1 cellular context compared by ENCODE assay signal in the genomic region with DNA sequence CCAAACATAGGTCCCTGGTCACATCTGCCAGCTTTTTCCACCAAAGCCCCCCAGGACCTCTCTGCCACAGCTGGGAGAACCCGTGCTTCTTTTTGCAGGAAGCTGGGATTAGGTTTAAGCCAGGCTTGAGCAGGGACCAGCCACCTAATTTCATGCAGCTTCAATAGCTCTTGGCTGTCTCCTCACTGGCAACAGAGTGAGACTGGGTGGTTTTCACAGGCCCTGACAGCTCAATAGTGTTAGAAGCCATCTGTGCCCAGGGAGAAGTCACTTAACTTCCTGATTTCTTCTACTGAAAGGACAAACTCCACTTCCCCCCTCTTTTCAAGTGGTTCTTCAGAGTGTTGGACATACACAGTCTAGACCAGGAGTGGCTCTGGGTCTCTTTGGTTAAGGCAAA.
TF ChIP-seq lines count a peak whose summit lies in the region.

No MANE protein-coding gene starts in this region.

TF ChIP-seq in K562, 482 proteins besides CTCF, POLR2A, EP300 and RAD21:
- TF ChIP-seq, protein P1, sequence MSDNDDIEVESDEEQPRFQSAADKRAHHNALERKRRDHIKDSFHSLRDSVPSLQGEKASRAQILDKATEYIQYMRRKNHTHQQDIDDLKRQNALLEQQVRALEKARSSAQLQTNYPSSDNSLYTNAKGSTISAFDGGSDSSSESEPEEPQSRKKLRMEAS (CRISPR knock-in tag; IDR thresholded peaks at IDR 0.05) = no peak
- TF ChIP-seq KAT7 (CRISPR knock-in tag; IDR thresholded peaks at IDR 0.05; ENCODE audit: borderline replicate concordance) = peak; percentile 68; the same call in 1 of the 2 replicates
- TF ChIP-seq SAFB (IDR thresholded peaks at IDR 0.05; ENCODE audit: borderline replicate concordance, low read depth, low read length) = no peak
- no peak for TF ChIP-seq MTA1 (IDR thresholded peaks at IDR 0.05; ENCODE audit: borderline replicate concordance)
- TF ChIP-seq ZNF699 (CRISPR knock-in tag; IDR thresholded peaks at IDR 0.05; ENCODE audit: insufficient replicate concordance) = no peak
- no peak for TF ChIP-seq NFIX (CRISPR knock-in tag; IDR thresholded peaks at IDR 0.05; ENCODE audit: low read depth)
- TF ChIP-seq, protein P2, sequence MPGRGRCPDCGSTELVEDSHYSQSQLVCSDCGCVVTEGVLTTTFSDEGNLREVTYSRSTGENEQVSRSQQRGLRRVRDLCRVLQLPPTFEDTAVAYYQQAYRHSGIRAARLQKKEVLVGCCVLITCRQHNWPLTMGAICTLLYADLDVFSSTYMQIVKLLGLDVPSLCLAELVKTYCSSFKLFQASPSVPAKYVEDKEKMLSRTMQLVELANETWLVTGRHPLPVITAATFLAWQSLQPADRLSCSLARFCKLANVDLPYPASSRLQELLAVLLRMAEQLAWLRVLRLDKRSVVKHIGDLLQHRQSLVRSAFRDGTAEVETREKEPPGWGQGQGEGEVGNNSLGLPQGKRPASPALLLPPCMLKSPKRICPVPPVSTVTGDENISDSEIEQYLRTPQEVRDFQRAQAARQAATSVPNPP (IDR thresholded peaks at IDR 0.05; ENCODE audit: borderline replicate concordance, insufficient read depth, insufficient read length) = no peak
- TF ChIP-seq GTF2F1 (IDR thresholded peaks at IDR 0.05; ENCODE audit: low read depth, low read length) = no peak
- no peak for TF ChIP-seq MBD2 (IDR thresholded peaks at IDR 0.05; ENCODE audit: borderline replicate concordance, low read depth)
- TF ChIP-seq CHD2 (IDR thresholded peaks at IDR 0.05; ENCODE audit: low read depth, low read length) = no peak
- no peak for TF ChIP-seq RBM17 (IDR thresholded peaks at IDR 0.05; ENCODE audit: borderline replicate concordance, low read depth, low read length)
- TF ChIP-seq SMARCB1 (IDR thresholded peaks at IDR 0.05; ENCODE audit: insufficient read length, low read depth) = no peak
- TF ChIP-seq CBX5 (IDR thresholded peaks at IDR 0.05; ENCODE audit: borderline replicate concordance, low read depth) = no peak
- no peak for TF ChIP-seq NELFE (IDR thresholded peaks at IDR 0.05; ENCODE audit: insufficient read depth, insufficient read length)
- no peak for TF ChIP-seq ZNF740 (CRISPR knock-in tag; IDR thresholded peaks at IDR 0.05)
- no peak for TF ChIP-seq ZNF740 (tag; IDR thresholded peaks at IDR 0.05)
- no peak for TF ChIP-seq FOS (IDR thresholded peaks at IDR 0.05; ENCODE audit: extremely low read depth, insufficient read length)
- no peak for TF ChIP-seq RUNX1 (IDR thresholded peaks at IDR 0.05; ENCODE audit: low read depth)
- TF ChIP-seq, protein P3, sequence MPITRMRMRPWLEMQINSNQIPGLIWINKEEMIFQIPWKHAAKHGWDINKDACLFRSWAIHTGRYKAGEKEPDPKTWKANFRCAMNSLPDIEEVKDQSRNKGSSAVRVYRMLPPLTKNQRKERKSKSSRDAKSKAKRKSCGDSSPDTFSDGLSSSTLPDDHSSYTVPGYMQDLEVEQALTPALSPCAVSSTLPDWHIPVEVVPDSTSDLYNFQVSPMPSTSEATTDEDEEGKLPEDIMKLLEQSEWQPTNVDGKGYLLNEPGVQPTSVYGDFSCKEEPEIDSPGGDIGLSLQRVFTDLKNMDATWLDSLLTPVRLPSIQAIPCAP (CRISPR knock-in tag; IDR thresholded peaks at IDR 0.05; ENCODE audit: borderline replicate concordance) = no peak
- TF ChIP-seq RFX7 (CRISPR knock-in tag; IDR thresholded peaks at IDR 0.05) = no peak
- TF ChIP-seq, protein P4, sequence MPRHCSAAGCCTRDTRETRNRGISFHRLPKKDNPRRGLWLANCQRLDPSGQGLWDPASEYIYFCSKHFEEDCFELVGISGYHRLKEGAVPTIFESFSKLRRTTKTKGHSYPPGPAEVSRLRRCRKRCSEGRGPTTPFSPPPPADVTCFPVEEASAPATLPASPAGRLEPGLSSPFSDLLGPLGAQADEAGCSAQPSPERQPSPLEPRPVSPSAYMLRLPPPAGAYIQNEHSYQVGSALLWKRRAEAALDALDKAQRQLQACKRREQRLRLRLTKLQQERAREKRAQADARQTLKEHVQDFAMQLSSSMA (CRISPR knock-in tag; IDR thresholded peaks at IDR 0.05) = no peak
- TF ChIP-seq MCM3 (IDR thresholded peaks at IDR 0.05) = no peak
- no peak for TF ChIP-seq SP1 (CRISPR knock-in tag; IDR thresholded peaks at IDR 0.05)
- TF ChIP-seq, protein P5, sequence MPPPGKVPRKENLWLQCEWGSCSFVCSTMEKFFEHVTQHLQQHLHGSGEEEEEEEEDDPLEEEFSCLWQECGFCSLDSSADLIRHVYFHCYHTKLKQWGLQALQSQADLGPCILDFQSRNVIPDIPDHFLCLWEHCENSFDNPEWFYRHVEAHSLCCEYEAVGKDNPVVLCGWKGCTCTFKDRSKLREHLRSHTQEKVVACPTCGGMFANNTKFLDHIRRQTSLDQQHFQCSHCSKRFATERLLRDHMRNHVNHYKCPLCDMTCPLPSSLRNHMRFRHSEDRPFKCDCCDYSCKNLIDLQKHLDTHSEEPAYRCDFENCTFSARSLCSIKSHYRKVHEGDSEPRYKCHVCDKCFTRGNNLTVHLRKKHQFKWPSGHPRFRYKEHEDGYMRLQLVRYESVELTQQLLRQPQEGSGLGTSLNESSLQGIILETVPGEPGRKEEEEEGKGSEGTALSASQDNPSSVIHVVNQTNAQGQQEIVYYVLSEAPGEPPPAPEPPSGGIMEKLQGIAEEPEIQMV (tag; conservative IDR thresholded peaks at IDR 0.05; ENCODE audit: low read depth) = no peak
- no peak; the same call in 1 of the 2 replicates for TF ChIP-seq XRCC5 (IDR thresholded peaks at IDR 0.05; ENCODE audit: low read depth, low read length)
- no peak for TF ChIP-seq ZNF586 (CRISPR knock-in tag; conservative IDR thresholded peaks at IDR 0.05)
- TF ChIP-seq MEIS2 (IDR thresholded peaks at IDR 0.05; ENCODE audit: partially characterized antibody) = no peak
- peak; percentile 85 for TF ChIP-seq SPI1 (IDR thresholded peaks at IDR 0.05; ENCODE audit: borderline replicate concordance, low read depth, low read length)
- TF ChIP-seq BACH1 (tag; IDR thresholded peaks at IDR 0.05) = no peak
- TF ChIP-seq, protein P6, sequence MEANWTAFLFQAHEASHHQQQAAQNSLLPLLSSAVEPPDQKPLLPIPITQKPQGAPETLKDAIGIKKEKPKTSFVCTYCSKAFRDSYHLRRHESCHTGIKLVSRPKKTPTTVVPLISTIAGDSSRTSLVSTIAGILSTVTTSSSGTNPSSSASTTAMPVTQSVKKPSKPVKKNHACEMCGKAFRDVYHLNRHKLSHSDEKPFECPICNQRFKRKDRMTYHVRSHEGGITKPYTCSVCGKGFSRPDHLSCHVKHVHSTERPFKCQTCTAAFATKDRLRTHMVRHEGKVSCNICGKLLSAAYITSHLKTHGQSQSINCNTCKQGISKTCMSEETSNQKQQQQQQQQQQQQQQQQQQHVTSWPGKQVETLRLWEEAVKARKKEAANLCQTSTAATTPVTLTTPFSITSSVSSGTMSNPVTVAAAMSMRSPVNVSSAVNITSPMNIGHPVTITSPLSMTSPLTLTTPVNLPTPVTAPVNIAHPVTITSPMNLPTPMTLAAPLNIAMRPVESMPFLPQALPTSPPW (CRISPR knock-in tag; IDR thresholded peaks at IDR 0.05) = 0 out of 2 replicates have a peak, but pooled peaks have one; percentile 1
- TF ChIP-seq ZBTB7A (IDR thresholded peaks at IDR 0.05; ENCODE audit: borderline replicate concordance, control insufficient read depth, low read depth, low read length) = no peak
- no peak for TF ChIP-seq ASH1L (IDR thresholded peaks at IDR 0.05; ENCODE audit: borderline replicate concordance, low read depth, partially characterized antibody)
- TF ChIP-seq, protein P7, sequence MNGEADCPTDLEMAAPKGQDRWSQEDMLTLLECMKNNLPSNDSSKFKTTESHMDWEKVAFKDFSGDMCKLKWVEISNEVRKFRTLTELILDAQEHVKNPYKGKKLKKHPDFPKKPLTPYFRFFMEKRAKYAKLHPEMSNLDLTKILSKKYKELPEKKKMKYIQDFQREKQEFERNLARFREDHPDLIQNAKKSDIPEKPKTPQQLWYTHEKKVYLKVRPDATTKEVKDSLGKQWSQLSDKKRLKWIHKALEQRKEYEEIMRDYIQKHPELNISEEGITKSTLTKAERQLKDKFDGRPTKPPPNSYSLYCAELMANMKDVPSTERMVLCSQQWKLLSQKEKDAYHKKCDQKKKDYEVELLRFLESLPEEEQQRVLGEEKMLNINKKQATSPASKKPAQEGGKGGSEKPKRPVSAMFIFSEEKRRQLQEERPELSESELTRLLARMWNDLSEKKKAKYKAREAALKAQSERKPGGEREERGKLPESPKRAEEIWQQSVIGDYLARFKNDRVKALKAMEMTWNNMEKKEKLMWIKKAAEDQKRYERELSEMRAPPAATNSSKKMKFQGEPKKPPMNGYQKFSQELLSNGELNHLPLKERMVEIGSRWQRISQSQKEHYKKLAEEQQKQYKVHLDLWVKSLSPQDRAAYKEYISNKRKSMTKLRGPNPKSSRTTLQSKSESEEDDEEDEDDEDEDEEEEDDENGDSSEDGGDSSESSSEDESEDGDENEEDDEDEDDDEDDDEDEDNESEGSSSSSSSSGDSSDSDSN (IDR thresholded peaks at IDR 0.05; ENCODE audit: borderline replicate concordance in 1 of 2, low read depth in 2 of 2, low read length in 2 of 2) = 0 out of 4 replicates have a peak, but pooled peaks of 1 of the 2 experiments have one; percentile 29
- TF ChIP-seq GABPA (tag; conservative IDR thresholded peaks at IDR 0.05; ENCODE audit: low read depth) = 0 out of 2 replicates have a peak, but pooled peaks have one; percentile 9
- 0 out of 2 replicates have a peak, but pooled peaks have one; percentile 2 for TF ChIP-seq ZBTB1 (CRISPR knock-in tag; IDR thresholded peaks at IDR 0.05; ENCODE audit: borderline replicate concordance, low read depth)
- TF ChIP-seq, protein P8, sequence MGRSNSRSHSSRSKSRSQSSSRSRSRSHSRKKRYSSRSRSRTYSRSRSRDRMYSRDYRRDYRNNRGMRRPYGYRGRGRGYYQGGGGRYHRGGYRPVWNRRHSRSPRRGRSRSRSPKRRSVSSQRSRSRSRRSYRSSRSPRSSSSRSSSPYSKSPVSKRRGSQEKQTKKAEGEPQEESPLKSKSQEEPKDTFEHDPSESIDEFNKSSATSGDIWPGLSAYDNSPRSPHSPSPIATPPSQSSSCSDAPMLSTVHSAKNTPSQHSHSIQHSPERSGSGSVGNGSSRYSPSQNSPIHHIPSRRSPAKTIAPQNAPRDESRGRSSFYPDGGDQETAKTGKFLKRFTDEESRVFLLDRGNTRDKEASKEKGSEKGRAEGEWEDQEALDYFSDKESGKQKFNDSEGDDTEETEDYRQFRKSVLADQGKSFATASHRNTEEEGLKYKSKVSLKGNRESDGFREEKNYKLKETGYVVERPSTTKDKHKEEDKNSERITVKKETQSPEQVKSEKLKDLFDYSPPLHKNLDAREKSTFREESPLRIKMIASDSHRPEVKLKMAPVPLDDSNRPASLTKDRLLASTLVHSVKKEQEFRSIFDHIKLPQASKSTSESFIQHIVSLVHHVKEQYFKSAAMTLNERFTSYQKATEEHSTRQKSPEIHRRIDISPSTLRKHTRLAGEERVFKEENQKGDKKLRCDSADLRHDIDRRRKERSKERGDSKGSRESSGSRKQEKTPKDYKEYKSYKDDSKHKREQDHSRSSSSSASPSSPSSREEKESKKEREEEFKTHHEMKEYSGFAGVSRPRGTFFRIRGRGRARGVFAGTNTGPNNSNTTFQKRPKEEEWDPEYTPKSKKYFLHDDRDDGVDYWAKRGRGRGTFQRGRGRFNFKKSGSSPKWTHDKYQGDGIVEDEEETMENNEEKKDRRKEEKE (IDR thresholded peaks at IDR 0.05; ENCODE audit: borderline replicate concordance in 1 of 2, control insufficient read depth in 1 of 2, low read depth in 2 of 2, low read length in 1 of 2) = no peak
- no peak for TF ChIP-seq LARP7 (IDR thresholded peaks at IDR 0.05)
TF ChIP-seq in K562: peak in this region for 6.
